ENCODE assay signal across 8 cellular contexts in the genomic region with DNA sequence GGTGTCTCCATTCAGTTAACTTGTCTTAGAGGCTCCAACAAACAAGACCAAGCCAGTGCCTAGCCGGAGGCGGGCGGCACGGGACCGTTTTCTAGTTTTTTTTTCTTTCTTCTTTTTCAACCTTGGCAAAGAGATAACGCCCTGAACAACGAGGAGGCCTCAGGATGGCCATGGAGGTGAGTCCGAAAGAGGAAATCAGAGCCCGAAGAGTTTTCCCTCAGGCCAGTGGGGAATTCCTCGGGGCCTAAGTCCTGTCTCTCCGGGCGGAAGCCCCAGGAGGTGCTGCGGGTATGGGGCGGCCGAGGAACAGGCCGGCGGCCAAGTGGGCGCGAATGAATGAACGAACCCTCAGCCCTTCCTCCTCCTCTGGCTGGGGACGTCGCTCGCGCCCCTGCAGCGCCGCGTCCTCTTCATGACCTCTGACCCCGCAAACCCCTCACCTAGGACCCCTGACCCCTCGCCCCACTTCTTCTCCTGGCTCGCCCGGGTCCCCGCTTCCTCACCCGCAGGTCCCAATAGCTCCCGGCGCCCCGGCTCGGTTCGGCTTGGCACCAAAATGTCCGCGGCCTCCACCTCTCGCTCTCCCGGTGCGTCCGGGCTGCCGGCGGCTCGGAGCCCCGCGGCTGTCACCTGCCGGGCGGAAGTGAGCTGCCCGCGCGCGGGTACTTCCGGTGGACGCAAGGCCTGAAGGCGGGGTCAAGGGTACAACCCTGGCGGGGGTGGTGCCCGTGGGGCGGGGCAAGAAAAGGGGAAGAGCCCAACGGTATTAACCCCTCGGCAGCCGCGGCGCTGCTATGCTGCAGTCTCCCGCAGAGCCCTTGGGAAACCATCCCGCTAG. TPM values are rescaled to one million over a fixed set of nuclear protein-coding genes. Genes with fewer than 3 reads are reported as not detected.
A peak's percentile ranks its signal among the peaks of the same experiment; 100 is the strongest.
DNase-seq lines count a peak whose midpoint lies in the region; ATAC-seq and TF ChIP-seq lines count a peak whose summit lies in the region.

Gene AP1B1 (minus strand): TSS at position 650 of the 838 bp plus-strand sequence. CDS start 21,327 bp downstream, outside the sequence.

- TF ChIP-seq CTCF in spleen (IDR thresholded peaks at IDR 0.05 in 8 of 11, conservative IDR thresholded peaks at IDR 0.05 in 3 of 11) = peak in 3 of 11 experiments; percentile 21 to 49 (median 29)

- no peaks in the 10 kb centered on the region for H3K9me3 ChIP-seq in spleen

- intact Hi-C loops in spleen (cut with DNase I; ENCODE audit: low total_unique reads) = no loop called here

- peaks cover 32 to 42% of the 10 kb centered on the region in 2 donors for H3K4me1 Mint-ChIP-seq in immature natural killer cell

- peaks cover 2 to 8% (median 2%) of the 10 kb centered on the region in 3 donors for H3K27me3 Mint-ChIP-seq in immature natural killer cell (ENCODE audit: low read depth in 3 of 3)

- peaks cover 0 to 29% (median 2%) of the 10 kb centered on the region in 6 donors for H3K36me3 ChIP-seq in spleen

- TF ChIP-seq POLR2A in spleen (IDR thresholded peaks at IDR 0.05) = peak in 2 of 3 donors; percentile 24 to 37

- no peaks in the 10 kb centered on the region for H3K36me3 Mint-ChIP-seq in immature natural killer cell

- peak within 1 kb of the TSS; percentile 78 to 95 (median 84) for H3K4me3 ChIP-seq in spleen

- H3K4me1 ChIP-seq in spleen = peaks cover 40 to 65% (median 57%) of the 10 kb centered on the region in 6 donors

- H3K9me3 Mint-ChIP-seq in immature natural killer cell = no peaks in the 10 kb centered on the region

- ATAC-seq in GM19023 (IDR thresholded peaks at IDR 0.05; ENCODE audit: unreplicated experiment) (peak; percentile 93), HG03280 (IDR thresholded peaks at IDR 0.05; ENCODE audit: unreplicated experiment) (peak; percentile 94)

- peak within 1 kb of the TSS; percentile 93 for H3K27ac ChIP-seq in caudate nucleus (ENCODE audit: low read depth, low read length)
- peak within 1 kb of the TSS; percentile 76 to 97 (median 90) for H3K27ac ChIP-seq in spleen

- peak within 1 kb of the TSS; percentile 91 to 96 (median 94) for H3K4me3 Mint-ChIP-seq in immature natural killer cell

- DNase-seq in AG08395 (ENCODE audit: low spot score) = peak; percentile 98
- DNase-seq in NCI-H345 treated with DMSO at 0.1 percent for 48 hours (lab: John Stamatoyannopoulos, UW; ENCODE audit: unreplicated experiment) = peak; percentile 67
- DNase-seq in activated CD4-positive, CD25-positive, alpha-beta regulatory T cell (lab: John Stamatoyannopoulos, UW) = peak; percentile 90 to 92 (median 90)
- DNase-seq in caudate nucleus (lab: John Stamatoyannopoulos, UW) = peak in 60 of 61 donors; percentile 19 to 92 (median 82)
- DNase-seq in immature natural killer cell = peak; percentile 93
- DNase-seq in spleen = peak; percentile 99

- H3K27ac Mint-ChIP-seq in immature natural killer cell = peak within 1 kb of the TSS; percentile 86 to 96 (median 94)

- 0 to 1% (median 0%) methylated on average over 57 to 68 of the region's 68 CpGs for WGBS in spleen, 5 donors

- no peaks in the 10 kb centered on the region for H3K27me3 ChIP-seq in spleen (replicated peaks in 1 of 7)

RNA-seq across cellular contexts. Expression of gene AP1B1, which starts in this region (rescaled TPM):
- polyA plus RNA-seq in immature natural killer cell (10 to 100 TPM; 11.8 to 32.4 (median 12.1) TPM), spleen (10 to 100 TPM; 43.3 to 69.6 (median 56.0) TPM)
- total RNA-seq in spleen = 100 to 1,000 TPM in 6 of 7 donors, 10 to 100 TPM in 1; 92.6 to 150 (median 130) TPM

Comparison
In these comparisons a context has a peak if more than half of its experiments do, and no peak if none do; other contexts are left out.
1. Peak in every context shown above with its lines: DNase-seq, ATAC-seq, H3K4me3 ChIP-seq and H3K27ac ChIP-seq.